ENCODE assay signal across 26 cellular contexts in genomic region chr9:78351816-78352215, GRCh38. TPM values are rescaled to one million over a fixed set of nuclear protein-coding genes. Genes with fewer than 3 reads are reported as not detected.
DNase-seq lines count a peak whose midpoint lies in the region; ATAC-seq and FAIRE-seq lines count a peak whose summit lies in the region.
"Had no signal": no experiment of that assay in that cellular context is flagged by ENCODE, and none has a peak within 500 bp of the region (broad histone marks: within the 10 kb centered on the region; RNA-seq: fewer than 3 reads in every experiment).

No MANE protein-coding gene starts in this region.

- no peak for FAIRE-seq in small intestine (lab: Jason Lieb, UNC)
- FAIRE-seq: A204.1, K562 had no signal

- H3K36me3 ChIP-seq in small intestine (ENCODE audit: control insufficient read depth in 2 of 2, insufficient read depth in 2 of 2, low read length in 2 of 2) = no peaks in the 10 kb centered on the region
- H3K36me3 ChIP-seq: adrenal gland, cardiac muscle cell, SJCRH30, uterus had no signal

- H3K27me3 ChIP-seq in small intestine (ENCODE audit: control insufficient read depth in 2 of 2, insufficient read depth in 2 of 2, low read length in 2 of 2) = no peaks in the 10 kb centered on the region
- H3K27me3 ChIP-seq: adrenal gland, cardiac muscle cell, SJCRH30, uterus had no signal

- H3K4me3 Mint-ChIP-seq in activated CD4-positive, alpha-beta T cell treated with anti-CD3 and anti-CD28 coated beads, Interleukin-2, amount 10 ng/mL, durations not matched to agents 24 days and 14 days = peak overlapping the region; percentile 12
- H3K4me3 Mint-ChIP-seq in activated CD8-positive, alpha-beta T cell treated with anti-CD3 and anti-CD28 coated beads, Interleukin-2, amount 10 ng/mL, durations not matched to agents 7 days and 5 days = peak overlapping the region; percentile 36
- H3K4me3 Mint-ChIP-seq: activated T-cell treated with anti-CD3 and anti-CD28 coated beads, Interleukin-2, amount 50 U/mL, for 24 hours; CD14-positive monocyte had no signal

- no peaks in the 10 kb centered on the region for H3K36me3 Mint-ChIP-seq in activated CD4-positive, alpha-beta T cell treated with anti-CD3 and anti-CD28 coated beads, Interleukin-2, amount 10 ng/mL, durations not matched to agents 24 days and 14 days (ENCODE audit: low read depth)
- peaks cover 6% of the 10 kb centered on the region for H3K36me3 Mint-ChIP-seq in activated CD8-positive, alpha-beta T cell treated with anti-CD3 and anti-CD28 coated beads, Interleukin-2, amount 10 ng/mL, durations not matched to agents 7 days and 5 days (ENCODE audit: low read depth)
- H3K36me3 Mint-ChIP-seq: CD14-positive monocyte had no signal

- 70 to 84% (median 84%) methylated on average over 2 of the region's 2 CpGs for WGBS in small intestine, 3 donors

- H3K27ac ChIP-seq in small intestine (ENCODE audit: low read depth in 1 of 2, low read length in 1 of 2) = no peak overlapping the region
- H3K27ac ChIP-seq: adrenal gland, cardiac muscle cell, HL-60, SJCRH30, uterus had no signal

- ATAC-seq in GM19463 (IDR thresholded peaks at IDR 0.05; ENCODE audit: unreplicated experiment) = peak; percentile 76
- ATAC-seq in HG03521 (IDR thresholded peaks at IDR 0.05; ENCODE audit: unreplicated experiment) = peak; percentile 61
- ATAC-seq in activated CD8-positive, alpha-beta T cell treated with anti-CD3 and anti-CD28 coated beads, Interleukin-2, amount 10 ng/mL, durations not matched to agents 7 days and 5 days = peak; percentile 93
- ATAC-seq: esophagus mucosa, K562 had no signal

- peaks cover 4% of the 10 kb centered on the region for H3K9me3 Mint-ChIP-seq in activated CD4-positive, alpha-beta T cell treated with anti-CD3 and anti-CD28 coated beads, Interleukin-2, amount 10 ng/mL, durations not matched to agents 24 days and 14 days
- peaks cover 5% of the 10 kb centered on the region for H3K9me3 Mint-ChIP-seq in activated CD8-positive, alpha-beta T cell treated with anti-CD3 and anti-CD28 coated beads, Interleukin-2, amount 10 ng/mL, durations not matched to agents 7 days and 5 days (ENCODE audit: insufficient read depth)
- H3K9me3 Mint-ChIP-seq: activated T-cell treated with anti-CD3 and anti-CD28 coated beads, Interleukin-2, amount 50 U/mL, for 24 hours had no signal

- intact Hi-C loops in activated CD4-positive, alpha-beta T cell treated with anti-CD3 and anti-CD28 coated beads, Interleukin-2, amount 10 ng/mL, durations not matched to agents 24 days and 14 days (cut with micrococcal nuclease) = no loop called here

- no peaks in the 10 kb centered on the region for H3K9me3 ChIP-seq in small intestine (ENCODE audit: control insufficient read depth, low read depth)
- H3K9me3 ChIP-seq: adrenal gland, SJCRH30, uterus had no signal

- no peaks in the 10 kb centered on the region for H3K27me3 Mint-ChIP-seq in activated CD4-positive, alpha-beta T cell treated with anti-CD3 and anti-CD28 coated beads, Interleukin-2, amount 10 ng/mL, durations not matched to agents 24 days and 14 days
- no peaks in the 10 kb centered on the region for H3K27me3 Mint-ChIP-seq in activated CD8-positive, alpha-beta T cell treated with anti-CD3 and anti-CD28 coated beads, Interleukin-2, amount 10 ng/mL, durations not matched to agents 7 days and 5 days (ENCODE audit: low read depth)
- H3K27me3 Mint-ChIP-seq: activated T-cell treated with anti-CD3 and anti-CD28 coated beads, Interleukin-2, amount 50 U/mL, for 24 hours had no signal

- peak; percentile 70 for DNase-seq in activated CD4-positive, alpha-beta T cell treated with anti-CD3 and anti-CD28 coated beads, Interleukin-2, amount 10 ng/mL, durations not matched to agents 24 days and 14 days
- no peak for DNase-seq in activated CD4-positive, alpha-beta T cell treated with anti-CD3 and anti-CD28 coated beads for 1 hour
- DNase-seq in activated CD8-positive, alpha-beta T cell treated with anti-CD3 and anti-CD28 coated beads, Interleukin-2, amount 10 ng/mL, durations not matched to agents 7 days and 5 days = peak; percentile 52
- no peak for DNase-seq in small intestine
- DNase-seq in COLO829 (ENCODE audit: low spot score) = no peak
- DNase-seq in GDM1 (lab: John Stamatoyannopoulos, UW) = no peak
- DNase-seq: activated CD4-positive, alpha-beta T cell treated with anti-CD3 and anti-CD28 coated beads, Interleukin-2, amount 50 U/mL, for 1 hour; activated T-cell treated with anti-CD3 and anti-CD28 coated beads, Interleukin-2, amount 50 U/mL, for 24 hours; adrenal gland; DMS79; glutamatergic neuron; H7; NCI-H1105; NCI-H2107; NCI-H526; stimulated activated CD4-positive, alpha-beta T cell treated with anti-CD3 and anti-CD28 coated beads, Interleukin-2, amount 100 ng/mL, for 24 hours; uterus had no signal

- H3K4me1 Mint-ChIP-seq in activated CD4-positive, alpha-beta T cell treated with anti-CD3 and anti-CD28 coated beads, Interleukin-2, amount 10 ng/mL, durations not matched to agents 24 days and 14 days = peaks cover 11% of the 10 kb centered on the region
- H3K4me1 Mint-ChIP-seq in activated CD8-positive, alpha-beta T cell treated with anti-CD3 and anti-CD28 coated beads, Interleukin-2, amount 10 ng/mL, durations not matched to agents 7 days and 5 days (ENCODE audit: low read depth) = peaks cover 20% of the 10 kb centered on the region

- H3K4me3 ChIP-seq in small intestine (ENCODE audit: low read depth in 1 of 2, low read length in 2 of 2) = no peak overlapping the region
- H3K4me3 ChIP-seq: adrenal gland, cardiac muscle cell, K562, SJCRH30, uterus had no signal

- no peaks in the 10 kb centered on the region for H3K4me1 ChIP-seq in small intestine (ENCODE audit: control insufficient read depth in 2 of 2, insufficient read depth in 1 of 2, low read depth in 1 of 2, low read length in 1 of 2)
- H3K4me1 ChIP-seq: adrenal gland, uterus had no signal

- POLR2A ChIA-PET in activated CD8-positive, alpha-beta T cell treated with anti-CD3 and anti-CD28 coated beads, Interleukin-2, amount 10 ng/mL, durations not matched to agents 7 days and 5 days (lab: Charles Lee) = no interaction called here

- H3K27ac Mint-ChIP-seq in activated CD4-positive, alpha-beta T cell treated with anti-CD3 and anti-CD28 coated beads, Interleukin-2, amount 10 ng/mL, durations not matched to agents 24 days and 14 days = peak overlapping the region; percentile 5
- peak overlapping the region; percentile 85 for H3K27ac Mint-ChIP-seq in activated CD8-positive, alpha-beta T cell treated with anti-CD3 and anti-CD28 coated beads, Interleukin-2, amount 10 ng/mL, durations not matched to agents 7 days and 5 days
- H3K27ac Mint-ChIP-seq: activated T-cell treated with anti-CD3 and anti-CD28 coated beads, Interleukin-2, amount 50 U/mL, for 24 hours; CD14-positive monocyte had no signal

- CTCF ChIA-PET in activated CD8-positive, alpha-beta T cell treated with anti-CD3 and anti-CD28 coated beads, Interleukin-2, amount 10 ng/mL, durations not matched to agents 7 days and 5 days (lab: Charles Lee) = no interaction called here

RNA-seq across cellular contexts. Expression of gene PSAT1, which starts 54.9 kb away (rescaled TPM):
- total RNA-seq in activated CD4-positive, alpha-beta T cell treated with anti-CD3 and anti-CD28 coated beads, Interleukin-2, amount 10 ng/mL, durations not matched to agents 24 days and 14 days = 88.5 and 91.3 TPM in 2 replicates
- total RNA-seq in activated CD8-positive, alpha-beta T cell treated with anti-CD3 and anti-CD28 coated beads, Interleukin-2, amount 10 ng/mL, durations not matched to agents 7 days and 5 days = 100 to 1,000 TPM; 110 to 112 TPM
- polyA plus RNA-seq in small intestine = 100 to 1,000 TPM in 1 of 3 donors, 1 to 10 TPM in 2; 1.8 to 101 (median 3.0) TPM

Comparison
In these comparisons a context has a peak if more than half of its experiments do, and no peak if none do; other contexts are left out.
1. DNase-seq: peak in activated CD4-positive, alpha-beta T cell treated with anti-CD3 and anti-CD28 coated beads, Interleukin-2, amount 10 ng/mL, durations not matched to agents 24 days and 14 days (single experiment) and activated CD8-positive, alpha-beta T cell treated with anti-CD3 and anti-CD28 coated beads, Interleukin-2, amount 10 ng/mL, durations not matched to agents 7 days and 5 days (single experiment); none in activated CD4-positive, alpha-beta T cell treated with anti-CD3 and anti-CD28 coated beads for 1 hour (single experiment), small intestine (single experiment), COLO829 (single experiment) and GDM1 (single experiment).
2. Peak in every context shown above with its lines, with median percentiles within 50 percentile points of each other: ATAC-seq.